7 cellular contexts compared by ENCODE assay signal in genomic region chr14:64717870-64718269, GRCh38. TPM values are rescaled to one million over a fixed set of nuclear protein-coding genes. Genes with fewer than 3 reads are reported as not detected.
A peak's percentile ranks its signal among the peaks of the same experiment; 100 is the strongest.
DNase-seq lines count a peak whose midpoint lies in the region; ATAC-seq and TF ChIP-seq lines count a peak whose summit lies in the region.

No MANE protein-coding gene starts in this region.

- H2BK5ac ChIP-seq in mesenchymal stem cell (ENCODE audit: low read depth, low read length, poor library complexity, severe bottlenecking) = no peak overlapping the region

- H2BK120ac ChIP-seq in mesenchymal stem cell (ENCODE audit: low read depth, low read length) = no peak overlapping the region

- H3K36me3 ChIP-seq in mesenchymal stem cell (ENCODE audit: control insufficient read depth in 1 of 2, insufficient read depth in 2 of 2, low read depth in 1 of 2, low read length in 2 of 2) (peaks cover 0 to 16% of the 10 kb centered on the region in 2 experiments), thyroid gland (no peaks in the 10 kb centered on the region)

- peak overlapping the region in 1 of 2 experiments; percentile 20 for H3K4ac ChIP-seq in mesenchymal stem cell (ENCODE audit: low read depth in 1 of 2, low read length in 2 of 2)

- no peaks in the 10 kb centered on the region for H3K79me1 ChIP-seq in mesenchymal stem cell (replicated peaks; ENCODE audit: low read length, poor library complexity, severe bottlenecking)

- H2AK5ac ChIP-seq in mesenchymal stem cell (ENCODE audit: low read length, severe bottlenecking) = peak overlapping the region; percentile 0

- DNase-seq in NCI-H2196 treated with DMSO at 0.1 percent for 48 hours (lab: John Stamatoyannopoulos, UW; ENCODE audit: unreplicated experiment) = peak; percentile 17
- peak; percentile 60 for DNase-seq in cerebellar cortex (ENCODE audit: low spot score)
- no peak for DNase-seq in mesenchymal stem cell
- peak; percentile 62 to 63 for DNase-seq in thyroid gland
- no peak for DNase-seq in GDM1 (lab: John Stamatoyannopoulos, UW)
- no peak for DNase-seq in inferior parietal cortex (ENCODE audit: extremely low spot score)

- WGBS in mesenchymal stem cell = 49% methylated on average over 6 of the region's 6 CpGs
- 18 to 20% methylated on average over 6 of the region's 6 CpGs for WGBS in thyroid gland, 2 donors

- H3K27me3 ChIP-seq in mesenchymal stem cell (ENCODE audit: control insufficient read depth in 1 of 2, insufficient read depth in 1 of 2, low read length in 2 of 2) (peaks cover 0 to 16% of the 10 kb centered on the region in 2 experiments), thyroid gland (no peaks in the 10 kb centered on the region)

- H2BK15ac ChIP-seq in mesenchymal stem cell (ENCODE audit: low read depth, poor library complexity, severe bottlenecking) = no peak overlapping the region

- TF ChIP-seq CTCF in thyroid gland (IDR thresholded peaks at IDR 0.05) = no peak

- H4K91ac ChIP-seq in mesenchymal stem cell (ENCODE audit: low read length) = no peak overlapping the region

- intact Hi-C loops in thyroid gland (cut with DNase I) = no loop called here

- TF ChIP-seq POLR2A in thyroid gland (IDR thresholded peaks at IDR 0.05) = no peak

- H3K4me1 ChIP-seq in mesenchymal stem cell (ENCODE audit: control insufficient read depth, insufficient read depth, low read depth, low read length) (peaks cover 62% of the 10 kb centered on the region), thyroid gland (peaks cover 75 to 83% of the 10 kb centered on the region in 2 donors)

- H2AFZ ChIP-seq in mesenchymal stem cell (ENCODE audit: low read depth, low read length) = no peak overlapping the region

- H3K23ac ChIP-seq in mesenchymal stem cell (ENCODE audit: low read length in 2 of 2) = no peak overlapping the region

- peak overlapping the region in 1 of 2 experiments; percentile 3 for H3K14ac ChIP-seq in mesenchymal stem cell (ENCODE audit: low read length in 2 of 2)

- no peak overlapping the region for H3K4me2 ChIP-seq in mesenchymal stem cell (ENCODE audit: low read length, poor library complexity, severe bottlenecking)

- H3K27ac ChIP-seq in mesenchymal stem cell (ENCODE audit: low read length, poor library complexity, severe bottlenecking) (peak overlapping the region; percentile 81), thyroid gland (peak overlapping the region; percentile 84 to 90 (median 89))

- peaks cover 22% of the 10 kb centered on the region for H3K9me3 ChIP-seq in mesenchymal stem cell (ENCODE audit: control insufficient read depth, low read length)
- H3K9me3 ChIP-seq in thyroid gland = no peaks in the 10 kb centered on the region

- no peak for ATAC-seq in HG03108 (IDR thresholded peaks at IDR 0.05; ENCODE audit: unreplicated experiment)

- no peak overlapping the region for H4K8ac ChIP-seq in mesenchymal stem cell (ENCODE audit: low read length)

- no peak overlapping the region for H3K4me3 ChIP-seq in mesenchymal stem cell (ENCODE audit: insufficient read depth in 1 of 2, low read depth in 1 of 2, low read length in 2 of 2)
- no peak overlapping the region for H3K4me3 ChIP-seq in thyroid gland (replicated peaks in 1 of 3)

- H3K9ac ChIP-seq in mesenchymal stem cell (ENCODE audit: low read length) = no peak overlapping the region

- H3K18ac ChIP-seq in mesenchymal stem cell (ENCODE audit: low read depth in 1 of 2, low read length in 2 of 2) = peak overlapping the region in 1 of 2 experiments; percentile 3

- H2BK12ac ChIP-seq in mesenchymal stem cell (ENCODE audit: low read length in 2 of 2) = no peak overlapping the region

RNA-seq across cellular contexts. Expression of gene PLEKHG3, which starts 13.6 kb away (rescaled TPM):
- 14.9 TPM for polyA plus RNA-seq in mesenchymal stem cell (2013, experiment 1 of 2)
- 14.3 TPM for polyA plus RNA-seq in mesenchymal stem cell (2013, experiment 2 of 2)
- total RNA-seq in thyroid gland = 10 to 100 TPM; 41.0 to 83.0 (median 54.6) TPM

Comparison
In these comparisons a context has a peak if more than half of its experiments do, and no peak if none do; other contexts are left out.
1. DNase-seq: peak in NCI-H2196 treated with DMSO at 0.1 percent for 48 hours (single experiment), cerebellar cortex (single experiment) and thyroid gland (2 of 2); none in mesenchymal stem cell (single experiment), GDM1 (single experiment) and inferior parietal cortex (single experiment).